11 cellular contexts compared by ENCODE assay signal in the genomic region with DNA sequence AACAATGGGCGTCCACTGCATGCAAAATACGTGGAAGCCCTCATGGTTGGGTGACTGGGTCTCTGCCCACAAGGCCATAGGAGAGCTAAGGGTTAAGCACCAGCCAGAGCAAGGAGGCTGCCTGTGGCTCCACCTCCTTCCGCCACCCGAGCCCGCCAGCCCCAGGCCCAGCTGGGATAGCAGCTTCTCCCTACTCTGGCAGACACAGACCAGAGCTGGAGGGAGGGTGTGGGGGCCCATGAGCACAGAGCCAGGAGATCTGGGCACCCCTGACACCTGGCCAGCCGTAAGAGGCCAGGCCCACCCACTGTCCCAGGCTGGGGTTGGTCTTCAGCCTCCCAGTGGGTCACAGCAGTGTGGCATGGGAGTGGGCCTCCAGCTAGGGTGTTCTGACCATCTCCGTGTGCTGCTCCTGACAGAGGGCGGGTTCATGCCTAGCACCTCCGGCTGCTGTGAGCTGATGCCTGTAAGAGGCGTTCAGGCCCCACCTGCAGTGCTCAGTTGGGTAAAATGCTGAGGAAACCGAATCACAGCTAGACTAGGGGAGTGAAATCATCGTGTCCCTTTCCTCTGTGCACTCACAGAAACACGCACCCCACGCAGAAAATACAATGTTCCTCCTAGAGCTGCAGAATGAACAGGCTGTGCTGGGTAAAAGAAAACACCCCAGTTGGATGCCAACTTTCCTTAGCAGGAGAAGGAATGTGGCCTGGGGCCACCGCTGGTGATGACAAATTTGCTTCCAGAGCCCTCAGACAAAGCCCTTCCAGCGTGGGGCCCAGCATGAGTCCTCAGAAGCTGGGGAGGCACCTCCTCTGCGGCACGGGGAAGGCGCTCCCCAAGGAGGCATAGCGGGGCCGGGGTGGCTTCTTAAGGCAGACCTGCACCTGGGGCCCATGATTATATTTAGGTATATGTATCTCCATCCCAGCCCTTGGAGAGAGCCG. TPM values are rescaled to one million over a fixed set of nuclear protein-coding genes. Genes with fewer than 3 reads are reported as not detected.
DNase-seq lines count a peak whose midpoint lies in the region; ATAC-seq and TF ChIP-seq lines count a peak whose summit lies in the region.
"Had no signal": no experiment of that assay in that cellular context is flagged by ENCODE, and none has a peak within 500 bp of the region (broad histone marks: within the 10 kb centered on the region; RNA-seq: fewer than 3 reads in every experiment).

No MANE protein-coding gene starts in this region.

- H3K9me3 Mint-ChIP-seq in progenitor cell of endocrine pancreas (ENCODE audit: low read depth): no peaks in the 10 kb centered on the region
- H3K9me3 Mint-ChIP-seq in naive thymus-derived CD8-positive, alpha-beta T cell: no peaks in the 10 kb centered on the region
- H3K9me3 Mint-ChIP-seq: activated naive CD4-positive, alpha-beta T cell treated with anti-CD3 and anti-CD28 coated beads, Interleukin-2, amount 10 ng/mL, durations not matched to agents 7 days and 5 days had no signal

- POLR2A ChIA-PET in naive thymus-derived CD8-positive, alpha-beta T cell (lab: Charles Lee): no interaction called here

- ATAC-seq in left cardiac atrium (peak; percentile 70 to 76), HG02970 (IDR thresholded peaks at IDR 0.05; ENCODE audit: low FRiP score, unreplicated experiment) (no peak)
- ATAC-seq in naive thymus-derived CD8-positive, alpha-beta T cell: no peak

- H3K36me3 Mint-ChIP-seq in progenitor cell of endocrine pancreas (ENCODE audit: insufficient read depth): no peaks in the 10 kb centered on the region
- H3K36me3 Mint-ChIP-seq in naive thymus-derived CD8-positive, alpha-beta T cell: no peaks in the 10 kb centered on the region
- H3K36me3 Mint-ChIP-seq: activated naive CD4-positive, alpha-beta T cell treated with anti-CD3 and anti-CD28 coated beads, Interleukin-2, amount 10 ng/mL, durations not matched to agents 7 days and 5 days had no signal

- in situ Hi-C loops in brain microvascular endothelial cell (cut with HindIII; ENCODE audit: low pct_ligation_motif_present, low sequenced_read_pairs): no loop called here

- H3K27ac Mint-ChIP-seq in progenitor cell of endocrine pancreas: no peak overlapping the region
- no peak overlapping the region for H3K27ac Mint-ChIP-seq in naive thymus-derived CD8-positive, alpha-beta T cell
- H3K27ac Mint-ChIP-seq: activated naive CD4-positive, alpha-beta T cell treated with anti-CD3 and anti-CD28 coated beads, Interleukin-2, amount 10 ng/mL, durations not matched to agents 7 days and 5 days had no signal

- H3K9ac ChIP-seq in HUES48 (ENCODE audit: low read depth, low read length): no peak overlapping the region

- H3K4me1 ChIP-seq in HUES48 (ENCODE audit: control insufficient read depth, insufficient read depth, low read length): peaks cover 15% of the 10 kb centered on the region

- H3K27me3 Mint-ChIP-seq in progenitor cell of endocrine pancreas: peaks cover 3% of the 10 kb centered on the region
- peaks cover 3 to 11% (median 7%) of the 10 kb centered on the region in 5 donors for H3K27me3 Mint-ChIP-seq in naive thymus-derived CD8-positive, alpha-beta T cell

- no peak overlapping the region for H3K4me3 Mint-ChIP-seq in progenitor cell of endocrine pancreas (ENCODE audit: low read depth)
- H3K4me3 Mint-ChIP-seq in naive thymus-derived CD8-positive, alpha-beta T cell: no peak overlapping the region
- H3K4me3 Mint-ChIP-seq: activated naive CD4-positive, alpha-beta T cell treated with anti-CD3 and anti-CD28 coated beads, Interleukin-2, amount 10 ng/mL, durations not matched to agents 7 days and 5 days had no signal

- DNase-seq in left cardiac atrium (no peak), retina (peak; percentile 83), progenitor cell of endocrine pancreas (ENCODE audit: low spot score, unreplicated experiment) (no peak), brain microvascular endothelial cell (no peak)
- no peak for DNase-seq in naive thymus-derived CD8-positive, alpha-beta T cell
- DNase-seq: activated naive CD4-positive, alpha-beta T cell treated with anti-CD3 and anti-CD28 coated beads, Interleukin-2, amount 10 ng/mL, durations not matched to agents 7 days and 5 days; NCI-H774 had no signal

- no peak for TF ChIP-seq CTCF in progenitor cell of endocrine pancreas (IDR thresholded peaks at IDR 0.05; ENCODE audit: unreplicated experiment)
- TF ChIP-seq CTCF in brain microvascular endothelial cell (IDR thresholded peaks at IDR 0.05; ENCODE audit: low read depth, low read length, missing control alignments): no peak

- H3K4me3 ChIP-seq in HUES48 (ENCODE audit: low read depth, low read length) (no peak overlapping the region), brain microvascular endothelial cell (ENCODE audit: low read depth, low read length) (no peak overlapping the region)

- peaks cover 3% of the 10 kb centered on the region for H3K4me1 Mint-ChIP-seq in progenitor cell of endocrine pancreas (ENCODE audit: low read depth)
- peaks cover 6 to 12% (median 11%) of the 10 kb centered on the region in 4 donors for H3K4me1 Mint-ChIP-seq in naive thymus-derived CD8-positive, alpha-beta T cell

- intact Hi-C loops in left cardiac atrium (cut with DNase I): no loop called here

- H3K36me3 ChIP-seq in HUES48 (ENCODE audit: control insufficient read depth, insufficient read depth, low read length) (no peaks in the 10 kb centered on the region), brain microvascular endothelial cell (replicated peaks) (no peaks in the 10 kb centered on the region)

- H3K27me3 ChIP-seq in HUES48 (ENCODE audit: control insufficient read depth, insufficient read depth, low read length): no peaks in the 10 kb centered on the region
- no peaks in the 10 kb centered on the region for H3K27me3 ChIP-seq in brain microvascular endothelial cell (replicated peaks)

- H3K9me3 ChIP-seq in HUES48 (ENCODE audit: control insufficient read depth, insufficient read depth, low read length): no peaks in the 10 kb centered on the region

- H3K27ac ChIP-seq in HUES48 (ENCODE audit: low read depth, low read length): peak overlapping the region; percentile 62
- H3K27ac ChIP-seq in angular gyrus (ENCODE audit: low read depth, low read length): peak overlapping the region; percentile 90
- H3K27ac ChIP-seq in brain microvascular endothelial cell: no peak overlapping the region
- H3K27ac ChIP-seq: VCaP had no signal

RNA-seq across cellular contexts. Expression of a gene that starts 16.5 kb away (rescaled TPM):
- total RNA-seq in left cardiac atrium (1 to 10 TPM; 3.9 to 8.3 TPM), progenitor cell of endocrine pancreas (5.6 and 6.5 TPM in 2 replicates)
- 10 to 100 TPM; 10.2 TPM for total RNA-seq in naive thymus-derived CD8-positive, alpha-beta T cell
- 10 to 100 TPM in 1 of 3 donors, 1 to 10 TPM in 2; 5.3 to 12.0 (median 9.2) TPM for polyA plus RNA-seq in naive thymus-derived CD8-positive, alpha-beta T cell

Comparison
In these comparisons a context has a peak if more than half of its experiments do, and no peak if none do; other contexts are left out.
1. ATAC-seq: peak in left cardiac atrium (2 of 2); none in naive thymus-derived CD8-positive, alpha-beta T cell (0 of 2) and HG02970 (single experiment).